Comparison of ENCODE assay signal across 1 cellular context in genomic region chr22:21641795-21642583, GRCh38.
TF ChIP-seq lines count a peak whose summit lies in the region.

Gene SDF2L1 (plus strand): TSS chr22:21642302. CDS start chr22:21642337, 35 bp downstream.

TF ChIP-seq in HepG2, 621 proteins besides CTCF, POLR2A, EP300 and RAD21 (continued from another document and continues in another):
- TF ChIP-seq PITX1 (CRISPR knock-in tag; IDR thresholded peaks at IDR 0.05) = no peak
- peak; percentile 47 for TF ChIP-seq HNRNPK (IDR thresholded peaks at IDR 0.05; ENCODE audit: low read depth, low read length, poor library complexity, severe bottlenecking)
- TF ChIP-seq CBFB (CRISPR knock-in tag; IDR thresholded peaks at IDR 0.05) = no peak
- TF ChIP-seq MTERF4 (CRISPR knock-in tag; IDR thresholded peaks at IDR 0.05) = 0 out of 2 replicates have a peak, but pooled peaks have one; percentile 47
- TF ChIP-seq SKIL (CRISPR knock-in tag; IDR thresholded peaks at IDR 0.05; ENCODE audit: borderline replicate concordance) = no peak
- no peak for TF ChIP-seq ZNF562 (CRISPR knock-in tag; IDR thresholded peaks at IDR 0.05; ENCODE audit: borderline replicate concordance)
- no peak for TF ChIP-seq MED8 (CRISPR knock-in tag; IDR thresholded peaks at IDR 0.05; ENCODE audit: insufficient replicate concordance)
- no peak for TF ChIP-seq USF2 (IDR thresholded peaks at IDR 0.05; ENCODE audit: low read depth, low read length)
- TF ChIP-seq USF2 (CRISPR knock-in tag; IDR thresholded peaks at IDR 0.05; ENCODE audit: borderline replicate concordance) = no peak; the same call in 1 of the 2 replicates
- no peak for TF ChIP-seq TEAD2 (CRISPR knock-in tag; IDR thresholded peaks at IDR 0.05)
- TF ChIP-seq GATA4 (IDR thresholded peaks at IDR 0.05; ENCODE audit: borderline replicate concordance, low read depth) = peak; percentile 47; the same call in 1 of the 2 replicates
- TF ChIP-seq MYNN (CRISPR knock-in tag; IDR thresholded peaks at IDR 0.05; ENCODE audit: low read depth) = no peak
- no peak for TF ChIP-seq ZNF547 (CRISPR knock-in tag; IDR thresholded peaks at IDR 0.05)
- TF ChIP-seq SCMH1 (CRISPR knock-in tag; IDR thresholded peaks at IDR 0.05; ENCODE audit: borderline replicate concordance) = no peak
- TF ChIP-seq MAZ (IDR thresholded peaks at IDR 0.05; ENCODE audit: borderline replicate concordance, low read depth, low read length) = peak; percentile 47; the same call in 1 of the 2 replicates
- peak; percentile 52 for TF ChIP-seq MAZ (CRISPR knock-in tag; IDR thresholded peaks at IDR 0.05; ENCODE audit: low read depth)
- no peak for TF ChIP-seq ZNF256 (CRISPR knock-in tag; conservative IDR thresholded peaks at IDR 0.05)
- no peak for TF ChIP-seq SNAPC2 (CRISPR knock-in tag; IDR thresholded peaks at IDR 0.05)
- TF ChIP-seq SMYD3 (CRISPR knock-in tag; IDR thresholded peaks at IDR 0.05) = no peak
- TF ChIP-seq PATZ1 (CRISPR knock-in tag; IDR thresholded peaks at IDR 0.05) = 0 out of 2 replicates have a peak, but pooled peaks have one; percentile 16
- TF ChIP-seq IKZF5 (CRISPR knock-in tag; IDR thresholded peaks at IDR 0.05) = no peak
- no peak for TF ChIP-seq ELF4 (CRISPR knock-in tag; IDR thresholded peaks at IDR 0.05; ENCODE audit: borderline replicate concordance)
- no peak; the same call in 1 of the 2 replicates for TF ChIP-seq ZNF501 (CRISPR knock-in tag; IDR thresholded peaks at IDR 0.05)
- no peak for TF ChIP-seq ZBTB46 (CRISPR knock-in tag; IDR thresholded peaks at IDR 0.05; ENCODE audit: borderline replicate concordance)
- no peak for TF ChIP-seq NR2F2 (IDR thresholded peaks at IDR 0.05; ENCODE audit: borderline replicate concordance, low read depth)
- TF ChIP-seq ZBTB38 (CRISPR knock-in tag; IDR thresholded peaks at IDR 0.05) = no peak
- TF ChIP-seq SIX1 (CRISPR knock-in tag; IDR thresholded peaks at IDR 0.05; ENCODE audit: borderline replicate concordance) = no peak
- no peak for TF ChIP-seq GMEB2 (CRISPR knock-in tag; IDR thresholded peaks at IDR 0.05; ENCODE audit: low read depth)
- no peak; the same call in 1 of the 2 replicates for TF ChIP-seq NCOA2 (CRISPR knock-in tag; IDR thresholded peaks at IDR 0.05)
- TF ChIP-seq ZNF572 (CRISPR knock-in tag; IDR thresholded peaks at IDR 0.05) = no peak
- peak; percentile 92 for TF ChIP-seq SP4 (CRISPR knock-in tag; IDR thresholded peaks at IDR 0.05)
- TF ChIP-seq ATAD3A (CRISPR knock-in tag; IDR thresholded peaks at IDR 0.05) = no peak
- no peak; the same call in 1 of the 2 replicates for TF ChIP-seq ZBTB10 (CRISPR knock-in tag; IDR thresholded peaks at IDR 0.05; ENCODE audit: borderline replicate concordance)
- no peak for TF ChIP-seq TRIM24 (CRISPR knock-in tag; IDR thresholded peaks at IDR 0.05)
- no peak for TF ChIP-seq HNRNPL (IDR thresholded peaks at IDR 0.05; ENCODE audit: low read depth, low read length)
- TF ChIP-seq CEBPG (CRISPR knock-in tag; IDR thresholded peaks at IDR 0.05) = no peak
- no peak for TF ChIP-seq ATF5 (CRISPR knock-in tag; IDR thresholded peaks at IDR 0.05; ENCODE audit: low read depth)
- no peak for TF ChIP-seq ATF2 (CRISPR knock-in tag; IDR thresholded peaks at IDR 0.05)
- no peak for TF ChIP-seq ZNF672 (CRISPR knock-in tag; IDR thresholded peaks at IDR 0.05)
- TF ChIP-seq ZNF263 (CRISPR knock-in tag; IDR thresholded peaks at IDR 0.05) = peak; percentile 45; the same call in 1 of the 2 replicates
- TF ChIP-seq HHEX (CRISPR knock-in tag; IDR thresholded peaks at IDR 0.05) = no peak
- no peak; the same call in 1 of the 2 replicates for TF ChIP-seq ZNF546 (CRISPR knock-in tag; conservative IDR thresholded peaks at IDR 0.05)
- TF ChIP-seq SP5 (CRISPR knock-in tag; IDR thresholded peaks at IDR 0.05; ENCODE audit: borderline replicate concordance, low read depth) = peak; percentile 47; the same call in 1 of the 2 replicates
- no peak for TF ChIP-seq FLYWCH1 (CRISPR knock-in tag; IDR thresholded peaks at IDR 0.05)
- no peak for TF ChIP-seq CHCHD3 (CRISPR knock-in tag; IDR thresholded peaks at IDR 0.05)
- TF ChIP-seq HMGA1 (CRISPR knock-in tag; conservative IDR thresholded peaks at IDR 0.05) = no peak
- TF ChIP-seq TAF15 (IDR thresholded peaks at IDR 0.05; ENCODE audit: low read depth, low read length, poor library complexity, severe bottlenecking) = no peak
- peak; percentile 12; the same call in 1 of the 2 replicates for TF ChIP-seq ZNF792 (CRISPR knock-in tag; IDR thresholded peaks at IDR 0.05)
- peak; percentile 90; the same call in 1 of the 2 replicates for TF ChIP-seq TFDP1 (CRISPR knock-in tag; IDR thresholded peaks at IDR 0.05; ENCODE audit: borderline replicate concordance)
- TF ChIP-seq FOSL2 (CRISPR knock-in tag; IDR thresholded peaks at IDR 0.05) = no peak
